Comparison of ENCODE assay signal across 23 cellular contexts in the genomic region with DNA sequence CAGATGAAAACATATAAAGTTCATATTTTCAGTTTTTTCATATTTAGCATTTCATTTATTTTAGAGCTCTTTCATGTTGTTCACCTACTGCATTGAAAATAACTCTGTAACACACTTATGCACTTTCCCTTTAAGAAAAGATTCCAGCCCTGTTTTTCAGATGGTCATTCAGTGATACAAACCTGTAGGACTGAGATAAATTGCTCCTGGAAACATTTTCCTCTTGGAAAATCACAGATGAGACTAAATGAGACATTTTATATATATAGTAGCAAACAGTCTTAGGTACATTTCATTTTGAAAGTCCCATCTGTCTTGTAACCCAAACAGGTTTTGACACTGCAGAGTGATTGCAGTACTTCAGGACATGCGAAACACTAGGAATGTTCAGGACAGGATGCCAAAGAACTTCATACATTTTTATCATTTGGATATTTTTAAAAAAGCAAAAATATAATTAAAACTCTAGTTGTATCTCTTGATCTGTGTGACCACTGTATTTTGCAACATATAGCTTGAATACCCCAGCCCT.
"Had no signal": no experiment of that assay in that cellular context is flagged by ENCODE, and none has a peak within 500 bp of the region (broad histone marks: within the 10 kb centered on the region; RNA-seq: fewer than 3 reads in every experiment).

No MANE protein-coding gene starts in this region.

- H3K27ac ChIP-seq: ascending aorta, coronary artery, upper lobe of left lung, VCaP had no signal

- H3K4me3 ChIP-seq: ascending aorta, coronary artery, dorsolateral prefrontal cortex, upper lobe of left lung had no signal

- H3K9me3 ChIP-seq: ascending aorta, upper lobe of left lung had no signal

- H3K36me3 ChIP-seq: ascending aorta, upper lobe of left lung had no signal

- H3K4me1 ChIP-seq: upper lobe of left lung had no signal

- DNase-seq: activated CD4-positive, alpha-beta T cell treated with anti-CD3 and anti-CD28 coated beads for 4 hours; activated CD4-positive, alpha-beta T cell treated with anti-CD3 and anti-CD28 coated beads, Interleukin-2, amount 50 U/mL, for 4 hours; activated naive CD4-positive, alpha-beta T cell; activated T-cell treated with anti-CD3 and anti-CD28 coated beads for 4 hours; activated T-cell treated with anti-CD3 and anti-CD28 coated beads, Interleukin-2, amount 50 U/mL, for 72 hours; dorsolateral prefrontal cortex; effector memory CD4-positive, alpha-beta T cell; head of caudate nucleus; hippocampal formation; left cardiac atrium; naive thymus-derived CD8-positive, alpha-beta T cell; nucleus accumbens; right cardiac atrium; stimulated activated CD4-positive, alpha-beta T cell treated with anti-CD3 and anti-CD28 coated beads, Interleukin-2, amount 100 ng/mL, for 48 hours; stimulated activated naive CD8-positive, alpha-beta T cell treated with anti-CD3 and anti-CD28 coated beads, Interleukin-15, Interleukin-2, amounts not matched to agents 100 U/mL and 50 U/mL, for 24 hours; T-helper 9 cell; upper lobe of left lung had no signal

- ATAC-seq: activated naive CD4-positive, alpha-beta T cell treated with anti-CD3 and anti-CD28 coated beads, Interleukin-2, amount 50 U/mL, for 72 hours; naive thymus-derived CD8-positive, alpha-beta T cell; right cardiac atrium; stimulated activated naive CD8-positive, alpha-beta T cell treated with anti-CD3 and anti-CD28 coated beads, Interleukin-15, Interleukin-2, amounts not matched to agents 100 U/mL and 50 U/mL, for 24 hours had no signal

- FAIRE-seq: keratinocyte, TTC549 had no signal

- H3K27me3 ChIP-seq: ascending aorta, upper lobe of left lung had no signal
